24 cellular contexts compared by ENCODE assay signal in genomic region chr9:116605060-116605459, GRCh38.
"Had no signal": no experiment of that assay in that cellular context is flagged by ENCODE, and none has a peak within 500 bp of the region (broad histone marks: within the 10 kb centered on the region; RNA-seq: fewer than 3 reads in every experiment).

No MANE protein-coding gene starts in this region.

- H3K9me3 Mint-ChIP-seq: activated CD4-positive, alpha-beta memory T cell treated with anti-CD3 and anti-CD28 coated beads, Interleukin-2, amount 10 ng/mL, durations not matched to agents 7 days and 5 days; activated CD4-positive, alpha-beta T cell treated with anti-CD3 and anti-CD28 coated beads, Interleukin-2, amount 10 ng/mL, durations not matched to agents 24 days and 14 days; activated naive CD4-positive, alpha-beta T cell treated with anti-CD3 and anti-CD28 coated beads, Interleukin-2, amount 10 ng/mL, durations not matched to agents 7 days and 5 days; activated T-cell treated with anti-CD3 and anti-CD28 coated beads, Interleukin-2, amount 50 U/mL, for 24 hours had no signal

- H3K4me1 Mint-ChIP-seq: activated CD4-positive, alpha-beta memory T cell treated with anti-CD3 and anti-CD28 coated beads, Interleukin-2, amount 10 ng/mL, durations not matched to agents 7 days and 5 days; activated CD4-positive, alpha-beta T cell treated with anti-CD3 and anti-CD28 coated beads, Interleukin-2, amount 10 ng/mL, durations not matched to agents 24 days and 14 days; activated naive CD4-positive, alpha-beta T cell treated with anti-CD3 and anti-CD28 coated beads, Interleukin-2, amount 10 ng/mL, durations not matched to agents 7 days and 5 days; stimulated activated effector memory CD8-positive, alpha-beta T cell treated with anti-CD3 and anti-CD28 coated beads, Interleukin-12 subunit alpha, Interleukin-12 subunit beta, amount 100 ng/mL, for 72 hours; T-helper 17 cell had no signal

- H3K9me3 ChIP-seq: stomach, tibial artery, upper lobe of right lung had no signal

- H3K27me3 Mint-ChIP-seq: activated CD4-positive, alpha-beta memory T cell treated with anti-CD3 and anti-CD28 coated beads, Interleukin-2, amount 10 ng/mL, durations not matched to agents 7 days and 5 days; activated CD4-positive, alpha-beta T cell treated with anti-CD3 and anti-CD28 coated beads, Interleukin-2, amount 10 ng/mL, durations not matched to agents 24 days and 14 days; activated naive CD4-positive, alpha-beta T cell treated with anti-CD3 and anti-CD28 coated beads, Interleukin-2, amount 10 ng/mL, durations not matched to agents 7 days and 5 days; activated T-cell treated with anti-CD3 and anti-CD28 coated beads, Interleukin-2, amount 50 U/mL, for 24 hours; T-helper 17 cell had no signal

- H3K27me3 ChIP-seq: brain microvascular endothelial cell, hepatocyte, stomach, tibial artery, upper lobe of right lung had no signal

- ATAC-seq: esophagus mucosa; sciatic nerve; stimulated activated effector memory CD8-positive, alpha-beta T cell treated with anti-CD3 and anti-CD28 coated beads, Interleukin-12 subunit alpha, Interleukin-12 subunit beta, amount 100 ng/mL, for 72 hours; T-helper 17 cell; upper lobe of right lung had no signal

- H3K4me3 ChIP-seq: hepatocyte, stomach, tibial artery, upper lobe of right lung had no signal

- H3K27ac Mint-ChIP-seq: activated CD4-positive, alpha-beta memory T cell treated with anti-CD3 and anti-CD28 coated beads, Interleukin-2, amount 10 ng/mL, durations not matched to agents 7 days and 5 days; activated CD4-positive, alpha-beta T cell treated with anti-CD3 and anti-CD28 coated beads, Interleukin-2, amount 10 ng/mL, durations not matched to agents 24 days and 14 days; activated naive CD4-positive, alpha-beta T cell treated with anti-CD3 and anti-CD28 coated beads, Interleukin-2, amount 10 ng/mL, durations not matched to agents 7 days and 5 days; activated T-cell treated with anti-CD3 and anti-CD28 coated beads, Interleukin-2, amount 50 U/mL, for 24 hours; stimulated activated effector memory CD8-positive, alpha-beta T cell treated with anti-CD3 and anti-CD28 coated beads, Interleukin-12 subunit alpha, Interleukin-12 subunit beta, amount 100 ng/mL, for 72 hours; T-helper 17 cell had no signal

- H3K4me1 ChIP-seq: stomach, tibial artery, upper lobe of right lung had no signal

- H3K36me3 ChIP-seq: brain microvascular endothelial cell, stomach, tibial artery, upper lobe of right lung had no signal

- H3K4me3 Mint-ChIP-seq: activated CD4-positive, alpha-beta memory T cell treated with anti-CD3 and anti-CD28 coated beads, Interleukin-2, amount 10 ng/mL, durations not matched to agents 7 days and 5 days; activated CD4-positive, alpha-beta T cell treated with anti-CD3 and anti-CD28 coated beads, Interleukin-2, amount 10 ng/mL, durations not matched to agents 24 days and 14 days; activated naive CD4-positive, alpha-beta T cell treated with anti-CD3 and anti-CD28 coated beads, Interleukin-2, amount 10 ng/mL, durations not matched to agents 7 days and 5 days; activated T-cell treated with anti-CD3 and anti-CD28 coated beads, Interleukin-2, amount 50 U/mL, for 24 hours; nephron; stimulated activated effector memory CD8-positive, alpha-beta T cell treated with anti-CD3 and anti-CD28 coated beads, Interleukin-12 subunit alpha, Interleukin-12 subunit beta, amount 100 ng/mL, for 72 hours; T-helper 17 cell had no signal

- H3K27ac ChIP-seq: brain microvascular endothelial cell, tibial artery, upper lobe of right lung had no signal

- DNase-seq: activated CD4-positive, alpha-beta memory T cell treated with anti-CD3 and anti-CD28 coated beads, Interleukin-2, amount 10 ng/mL, durations not matched to agents 7 days and 5 days; activated CD4-positive, alpha-beta T cell treated with anti-CD3 and anti-CD28 coated beads, Interleukin-2, amount 10 ng/mL, durations not matched to agents 24 days and 14 days; activated CD4-positive, CD25-positive, alpha-beta regulatory T cell treated with anti-CD3 and anti-CD28 coated beads, Interleukin-2, amount 50 U/mL, for 72 hours; activated CD8-positive, alpha-beta memory T cell treated with anti-CD3 and anti-CD28 coated beads, Interleukin-2, amount 50 U/mL, for 48 hours; activated gamma-delta T cell; activated naive CD4-positive, alpha-beta T cell treated with anti-CD3 and anti-CD28 coated beads, Interleukin-2, amount 10 ng/mL, durations not matched to agents 7 days and 5 days; activated T-cell treated with anti-CD3 and anti-CD28 coated beads, Interleukin-2, amount 50 U/mL, for 24 hours; amniotic stem cell; brain microvascular endothelial cell; foreskin melanocyte; islet precursor cell; mammary epithelial cell; small intestine; stimulated activated CD4-positive, alpha-beta T cell treated with anti-CD3 and anti-CD28 coated beads, Interleukin-4, amount 100 ng/mL, for 24 hours; stomach; T-helper 17 cell; T1000; tibial artery; upper lobe of right lung had no signal

- H3K36me3 Mint-ChIP-seq: activated naive CD4-positive, alpha-beta T cell treated with anti-CD3 and anti-CD28 coated beads, Interleukin-2, amount 10 ng/mL, durations not matched to agents 7 days and 5 days; stimulated activated effector memory CD8-positive, alpha-beta T cell treated with anti-CD3 and anti-CD28 coated beads, Interleukin-12 subunit alpha, Interleukin-12 subunit beta, amount 100 ng/mL, for 72 hours had no signal
